In genomic region chr22:49380095-49380827, GRCh38 we compare ENCODE assay signal across 28 cellular contexts.
DNase-seq lines count a peak whose midpoint lies in the region; ATAC-seq and TF ChIP-seq lines count a peak whose summit lies in the region.
"Had no signal": no experiment of that assay in that cellular context is flagged by ENCODE, and none has a peak within 500 bp of the region (broad histone marks: within the 10 kb centered on the region; RNA-seq: fewer than 3 reads in every experiment).

No MANE protein-coding gene starts in this region.

- no peaks in the 10 kb centered on the region for H3K9me3 ChIP-seq in MM.1S (replicated peaks; ENCODE audit: insufficient read depth, low read length)
- no peaks in the 10 kb centered on the region for H3K9me3 ChIP-seq in endodermal cell (ENCODE audit: control insufficient read depth, low read length)
- H3K9me3 ChIP-seq in lower lobe of right lung: no peaks in the 10 kb centered on the region
- H3K9me3 ChIP-seq: gastroesophageal sphincter had no signal

- TF ChIP-seq CTCF in MM.1S (IDR thresholded peaks at IDR 0.05; ENCODE audit: low read length): no peak
- no peak for TF ChIP-seq CTCF in endodermal cell (conservative IDR thresholded peaks at IDR 0.05)
- no peak for TF ChIP-seq CTCF in type B pancreatic cell (conservative IDR thresholded peaks at IDR 0.05)
- TF ChIP-seq CTCF in lower lobe of right lung (IDR thresholded peaks at IDR 0.05): no peak

- H3K27ac Mint-ChIP-seq in endodermal cell (no peak overlapping the region), type B pancreatic cell (no peak overlapping the region)
- H3K27ac Mint-ChIP-seq: activated naive CD4-positive, alpha-beta T cell treated with anti-CD3 and anti-CD28 coated beads, Interleukin-2, amount 10 ng/mL, durations not matched to agents 7 days and 5 days; activated T-helper 17 cell treated with anti-CD3 and anti-CD28 coated beads, Interleukin-2, amount 50 U/mL, for 72 hours; brain; CD4-positive, CD25-positive, alpha-beta regulatory T cell; T-helper 1 cell treated with Interleukin-12 subunit alpha and Interleukin-12 subunit beta and Interleukin-4 antibody, amounts not matched to agents 30 μg/mL and 1 μg/mL, for 36 hours had no signal

- DNase-seq in NCI-H748 (lab: John Stamatoyannopoulos, UW; ENCODE audit: unreplicated experiment) (peak; percentile 62), NCI-H748 treated with DMSO at 0.1 percent for 48 hours (lab: John Stamatoyannopoulos, UW) (no peak), MM.1S (peak; percentile 84), endodermal cell (peak; percentile 23), type B pancreatic cell (ENCODE audit: extremely low spot score, unreplicated experiment) (peak; percentile 31), lower lobe of right lung (no peak), NCI-H69 (lab: John Stamatoyannopoulos, UW) (no peak), HPDE6-E6E7 (ENCODE audit: extremely low spot score) (no peak)
- DNase-seq: activated CD4-positive, alpha-beta T cell treated with anti-CD3 and anti-CD28 coated beads, Interleukin-2, amount 50 U/mL, for 48 hours; activated naive CD4-positive, alpha-beta T cell treated with anti-CD3 and anti-CD28 coated beads, Interleukin-2, amount 10 ng/mL, durations not matched to agents 7 days and 5 days; Calu3; CD4-positive, CD25-positive, alpha-beta regulatory T cell; H9; KG1; MG63; NCI-H2081 treated with DMSO at 0.1 percent for 48 hours; NCI-H446; PC-9; Right ventricle myocardium superior; small intestine; stimulated activated naive CD4-positive, alpha-beta T cell had no signal

- peak overlapping the region; percentile 16; the same call in 1 of the 2 replicates for H3K4me2 ChIP-seq in MM.1S (ENCODE audit: low read depth, low read length)
- H3K4me2 ChIP-seq: hepatocyte, PC-9 had no signal

- H4K20me1 ChIP-seq in MM.1S (ENCODE audit: insufficient read depth, low read length): no peaks in the 10 kb centered on the region

- H3K4me3 Mint-ChIP-seq in endodermal cell: no peak overlapping the region
- no peak overlapping the region for H3K4me3 Mint-ChIP-seq in type B pancreatic cell
- H3K4me3 Mint-ChIP-seq: activated naive CD4-positive, alpha-beta T cell treated with anti-CD3 and anti-CD28 coated beads, Interleukin-2, amount 10 ng/mL, durations not matched to agents 7 days and 5 days; activated T-helper 17 cell treated with anti-CD3 and anti-CD28 coated beads, Interleukin-2, amount 50 U/mL, for 72 hours; brain; CD4-positive, CD25-positive, alpha-beta regulatory T cell; H9; T-helper 1 cell treated with Interleukin-12 subunit alpha and Interleukin-12 subunit beta and Interleukin-4 antibody, amounts not matched to agents 30 μg/mL and 1 μg/mL, for 36 hours had no signal

- H3F3A ChIP-seq in MM.1S (ENCODE audit: insufficient read depth, low read length): peaks cover 12% of the 10 kb centered on the region; the same call in 1 of the 2 replicates

- intact Hi-C loops in lower lobe of right lung (cut with DNase I): no loop called here

- H3K36me3 Mint-ChIP-seq in endodermal cell (ENCODE audit: low read depth): no peaks in the 10 kb centered on the region
- no peaks in the 10 kb centered on the region for H3K36me3 Mint-ChIP-seq in type B pancreatic cell
- H3K36me3 Mint-ChIP-seq: activated naive CD4-positive, alpha-beta T cell treated with anti-CD3 and anti-CD28 coated beads, Interleukin-2, amount 10 ng/mL, durations not matched to agents 7 days and 5 days; brain; CD4-positive, CD25-positive, alpha-beta regulatory T cell had no signal

- H3K27me3 Mint-ChIP-seq in endodermal cell (ENCODE audit: insufficient read depth) (no peaks in the 10 kb centered on the region), type B pancreatic cell (peaks cover 33% of the 10 kb centered on the region)
- H3K27me3 Mint-ChIP-seq: CD4-positive, CD25-positive, alpha-beta regulatory T cell had no signal

- H3K27ac ChIP-seq in MM.1S (ENCODE audit: low read length) (peak overlapping the region; percentile 89), endodermal cell (ENCODE audit: low read depth, low read length) (no peak overlapping the region), lower lobe of right lung (no peak overlapping the region)
- H3K27ac ChIP-seq: gastroesophageal sphincter, hepatocyte, parathyroid adenoma, PC-9 had no signal

- H3K27me3 ChIP-seq in MM.1S (replicated peaks; ENCODE audit: insufficient read depth, low read length) (no peaks in the 10 kb centered on the region), endodermal cell (ENCODE audit: control insufficient read depth, insufficient read depth, low read length, poor library complexity, severe bottlenecking) (no peaks in the 10 kb centered on the region), lower lobe of right lung (ENCODE audit: low read depth) (peaks cover 51% of the 10 kb centered on the region)
- H3K27me3 ChIP-seq: hepatocyte had no signal

- H3K4me1 Mint-ChIP-seq in endodermal cell: no peaks in the 10 kb centered on the region
- H3K4me1 Mint-ChIP-seq in type B pancreatic cell (ENCODE audit: unreplicated experiment): no peaks in the 10 kb centered on the region
- H3K4me1 Mint-ChIP-seq: activated naive CD4-positive, alpha-beta T cell treated with anti-CD3 and anti-CD28 coated beads, Interleukin-2, amount 10 ng/mL, durations not matched to agents 7 days and 5 days; activated T-helper 17 cell treated with anti-CD3 and anti-CD28 coated beads, Interleukin-2, amount 50 U/mL, for 72 hours; brain; CD4-positive, CD25-positive, alpha-beta regulatory T cell had no signal

- no peaks in the 10 kb centered on the region for H3K36me3 ChIP-seq in MM.1S (replicated peaks; ENCODE audit: insufficient read depth, low read length)
- H3K36me3 ChIP-seq in endodermal cell (ENCODE audit: control insufficient read depth, insufficient read depth, low read length): no peaks in the 10 kb centered on the region
- no peaks in the 10 kb centered on the region for H3K36me3 ChIP-seq in lower lobe of right lung
- H3K36me3 ChIP-seq: gastroesophageal sphincter, MG63 had no signal

- WGBS in endodermal cell (ENCODE audit: insufficient coverage in 1 of 2, insufficient read length in 1 of 2), 2 experiments: 78 to 84% methylated on average over 8 to 12 of the region's 12 CpGs

- no peak overlapping the region for H2AFZ ChIP-seq in MM.1S (ENCODE audit: low read length)
- H2AFZ ChIP-seq: hepatocyte, parathyroid adenoma, PC-9 had no signal

- no peaks in the 10 kb centered on the region for H3K79me2 ChIP-seq in MM.1S (ENCODE audit: low read length)
- H3K79me2 ChIP-seq: hepatocyte, parathyroid adenoma had no signal

- H3K4me3 ChIP-seq in MM.1S (ENCODE audit: low read length) (no peak overlapping the region), endodermal cell (ENCODE audit: low read length) (no peak overlapping the region), lower lobe of right lung (no peak overlapping the region)
- H3K4me3 ChIP-seq: gastroesophageal sphincter, hepatocyte, MG63, PC-9 had no signal

- peak overlapping the region; percentile 24; the same call in 1 of the 2 replicates for H3K9ac ChIP-seq in MM.1S (ENCODE audit: low read length)
- no peak overlapping the region for H3K9ac ChIP-seq in endodermal cell (ENCODE audit: extremely low read depth, low read length, poor library complexity, severe bottlenecking)
- H3K9ac ChIP-seq: parathyroid adenoma had no signal

- ATAC-seq in lower lobe of right lung: no peak
- ATAC-seq: activated T-helper 17 cell treated with anti-CD3 and anti-CD28 coated beads, Interleukin-2, amount 50 U/mL, for 72 hours; gastroesophageal sphincter; SK-N-SH treated with all-trans-retinoic acid at 6 μM for 48 hours had no signal

- no peaks in the 10 kb centered on the region for H3K9me2 ChIP-seq in MM.1S (replicated peaks; ENCODE audit: insufficient read depth, low read length)

- H3K9me3 Mint-ChIP-seq in endodermal cell: no peaks in the 10 kb centered on the region
- H3K9me3 Mint-ChIP-seq in type B pancreatic cell: no peaks in the 10 kb centered on the region
- H3K9me3 Mint-ChIP-seq: activated T-helper 17 cell treated with anti-CD3 and anti-CD28 coated beads, Interleukin-2, amount 50 U/mL, for 72 hours; brain; H9; T-helper 1 cell treated with Interleukin-12 subunit alpha and Interleukin-12 subunit beta and Interleukin-4 antibody, amounts not matched to agents 30 μg/mL and 1 μg/mL, for 36 hours had no signal

- H3K4me1 ChIP-seq in MM.1S (ENCODE audit: low read length) (peaks cover 30% of the 10 kb centered on the region), endodermal cell (ENCODE audit: control insufficient read depth, insufficient read depth, low read length) (no peaks in the 10 kb centered on the region), lower lobe of right lung (no peaks in the 10 kb centered on the region)
- H3K4me1 ChIP-seq: gastroesophageal sphincter, parathyroid adenoma had no signal

Comparison
In these comparisons a context has a peak if more than half of its experiments do, and no peak if none do; other contexts are left out.
1. DNase-seq: peak in NCI-H748 (single experiment), MM.1S (single experiment), endodermal cell (single experiment) and type B pancreatic cell (single experiment); none in NCI-H748 treated with DMSO at 0.1 percent for 48 hours (single experiment), lower lobe of right lung (single experiment), NCI-H69 (single experiment) and HPDE6-E6E7 (single experiment).